In the genomic region with DNA sequence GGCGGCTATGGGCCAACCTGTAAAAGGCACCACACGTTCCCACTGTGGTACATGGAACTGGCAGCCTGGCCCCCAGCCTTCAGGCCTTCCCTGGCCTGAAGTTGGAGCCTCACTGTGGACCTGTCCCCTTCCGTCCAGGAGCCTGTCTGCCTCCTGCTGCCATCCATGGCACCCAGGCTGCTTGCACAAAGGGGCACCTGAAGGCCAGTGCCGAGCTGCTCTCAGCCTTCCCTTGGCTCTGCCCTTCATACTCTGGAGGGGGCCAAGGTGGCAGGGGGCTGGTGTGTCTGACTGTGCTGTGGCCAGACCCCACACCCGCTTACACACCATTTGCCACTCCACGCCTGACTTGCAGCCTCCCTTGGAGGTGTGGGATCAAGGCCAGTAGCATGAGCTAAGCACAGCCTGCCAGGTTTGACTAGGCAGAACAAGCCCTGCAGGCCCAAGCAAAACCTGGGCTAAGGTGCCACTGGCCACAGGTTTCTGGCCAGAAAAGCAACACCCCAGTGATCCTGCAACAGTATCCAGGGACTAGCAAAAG, we compare ENCODE assay signal across 33 cellular contexts. TPM values are rescaled to one million over a fixed set of nuclear protein-coding genes. Genes with fewer than 3 reads are reported as not detected.
"Had no signal": no experiment of that assay in that cellular context is flagged by ENCODE, and none has a peak within 500 bp of the region (broad histone marks: within the 10 kb centered on the region; RNA-seq: fewer than 3 reads in every experiment).

No MANE protein-coding gene starts in this region.

- H3K9me3 ChIP-seq: colonic mucosa, esophagus squamous epithelium, gastroesophageal sphincter had no signal

- H3K27ac ChIP-seq: brain microvascular endothelial cell, colonic mucosa, epithelial cell of prostate, esophagus squamous epithelium, gastroesophageal sphincter had no signal

- H3K36me3 Mint-ChIP-seq: activated naive CD4-positive, alpha-beta T cell treated with anti-CD3 and anti-CD28 coated beads, Interleukin-2, amount 10 ng/mL, durations not matched to agents 7 days and 5 days; activated naive CD4-positive, alpha-beta T cell treated with anti-CD3 and anti-CD28 coated beads, Interleukin-2, amount 50 U/mL, for 72 hours; activated naive CD8-positive, alpha-beta T cell treated with anti-CD3 and anti-CD28 coated beads, Interleukin-2, amount 10 ng/mL, durations not matched to agents 7 days and 5 days had no signal

- H3K4me3 Mint-ChIP-seq: activated CD4-positive, alpha-beta memory T cell treated with anti-CD3 and anti-CD28 coated beads, Interleukin-2, amount 10 ng/mL, durations not matched to agents 7 days and 5 days; activated CD4-positive, alpha-beta T cell treated with anti-CD3 and anti-CD28 coated beads for 36 hours; activated CD4-positive, alpha-beta T cell treated with anti-CD3 and anti-CD28 coated beads, Interleukin-2, amount 10 ng/mL, durations not matched to agents 24 days and 14 days; activated naive CD4-positive, alpha-beta T cell treated with anti-CD3 and anti-CD28 coated beads, Interleukin-2, amount 10 ng/mL, durations not matched to agents 7 days and 5 days; activated naive CD8-positive, alpha-beta T cell treated with anti-CD3 and anti-CD28 coated beads, Interleukin-2, amount 10 ng/mL, durations not matched to agents 7 days and 5 days; activated T-cell treated with anti-CD3 and anti-CD28 coated beads, Interleukin-2, amount 50 U/mL, for 24 hours; activated T-cell treated with anti-CD3 and anti-CD28 coated beads, Interleukin-2, amount 50 U/mL, for 72 hours had no signal

- DNase-seq: activated CD4-positive, alpha-beta memory T cell treated with anti-CD3 and anti-CD28 coated beads, Interleukin-2, amount 10 ng/mL, durations not matched to agents 7 days and 5 days; activated CD4-positive, alpha-beta T cell treated with anti-CD3 and anti-CD28 coated beads for 36 hours; activated CD4-positive, alpha-beta T cell treated with anti-CD3 and anti-CD28 coated beads, Interleukin-2, amount 10 ng/mL, durations not matched to agents 24 days and 14 days; activated CD4-positive, CD25-positive, alpha-beta regulatory T cell; activated CD4-positive, CD25-positive, alpha-beta regulatory T cell treated with anti-CD3 and anti-CD28 coated beads, Interleukin-2, amount 50 U/mL, for 72 hours; activated CD8-positive, alpha-beta memory T cell treated with anti-CD3 and anti-CD28 coated beads, Interleukin-2, amount 50 U/mL, for 48 hours; activated gamma-delta T cell; activated naive CD4-positive, alpha-beta T cell; activated naive CD4-positive, alpha-beta T cell treated with anti-CD3 and anti-CD28 coated beads, Interleukin-2, amount 10 ng/mL, durations not matched to agents 7 days and 5 days; activated naive CD8-positive, alpha-beta T cell treated with anti-CD3 and anti-CD28 coated beads, Interleukin-2, amount 10 ng/mL, durations not matched to agents 7 days and 5 days; activated T-cell treated with anti-CD3 and anti-CD28 coated beads for 4 hours; activated T-cell treated with anti-CD3 and anti-CD28 coated beads, Interleukin-2, amount 50 U/mL, for 24 hours; activated T-cell treated with anti-CD3 and anti-CD28 coated beads, Interleukin-2, amount 50 U/mL, for 72 hours; brain microvascular endothelial cell; caudate nucleus; colonic mucosa; effector CD8-positive, alpha-beta T cell; esophagus squamous epithelium; foreskin melanocyte; T-helper 2 cell had no signal

- FAIRE-seq: astrocyte, bronchial epithelial cell, endometrium, endothelial cell of umbilical vein had no signal

- H3K27me3 ChIP-seq: brain microvascular endothelial cell, colonic mucosa, esophagus squamous epithelium, gastroesophageal sphincter had no signal

- H3K36me3 ChIP-seq: brain microvascular endothelial cell, colonic mucosa, esophagus squamous epithelium, gastroesophageal sphincter had no signal

- H3K4me1 ChIP-seq: colonic mucosa, esophagus squamous epithelium, gastroesophageal sphincter had no signal

- H3K9me3 Mint-ChIP-seq: activated CD4-positive, alpha-beta memory T cell treated with anti-CD3 and anti-CD28 coated beads, Interleukin-2, amount 10 ng/mL, durations not matched to agents 7 days and 5 days; activated CD4-positive, alpha-beta T cell treated with anti-CD3 and anti-CD28 coated beads, Interleukin-2, amount 10 ng/mL, durations not matched to agents 24 days and 14 days; activated naive CD4-positive, alpha-beta T cell treated with anti-CD3 and anti-CD28 coated beads, Interleukin-2, amount 10 ng/mL, durations not matched to agents 7 days and 5 days; activated naive CD4-positive, alpha-beta T cell treated with anti-CD3 and anti-CD28 coated beads, Interleukin-2, amount 50 U/mL, for 72 hours; activated naive CD8-positive, alpha-beta T cell treated with anti-CD3 and anti-CD28 coated beads, Interleukin-2, amount 10 ng/mL, durations not matched to agents 7 days and 5 days; activated T-cell treated with anti-CD3 and anti-CD28 coated beads, Interleukin-2, amount 50 U/mL, for 24 hours; activated T-cell treated with anti-CD3 and anti-CD28 coated beads, Interleukin-2, amount 50 U/mL, for 72 hours had no signal

- H3K27me3 Mint-ChIP-seq: activated CD4-positive, alpha-beta memory T cell treated with anti-CD3 and anti-CD28 coated beads, Interleukin-2, amount 10 ng/mL, durations not matched to agents 7 days and 5 days; activated CD4-positive, alpha-beta T cell treated with anti-CD3 and anti-CD28 coated beads, Interleukin-2, amount 10 ng/mL, durations not matched to agents 24 days and 14 days; activated naive CD4-positive, alpha-beta T cell treated with anti-CD3 and anti-CD28 coated beads, Interleukin-2, amount 10 ng/mL, durations not matched to agents 7 days and 5 days; activated naive CD8-positive, alpha-beta T cell treated with anti-CD3 and anti-CD28 coated beads, Interleukin-2, amount 10 ng/mL, durations not matched to agents 7 days and 5 days had no signal

- H3K27ac Mint-ChIP-seq: activated CD4-positive, alpha-beta memory T cell treated with anti-CD3 and anti-CD28 coated beads, Interleukin-2, amount 10 ng/mL, durations not matched to agents 7 days and 5 days; activated CD4-positive, alpha-beta T cell treated with anti-CD3 and anti-CD28 coated beads for 36 hours; activated CD4-positive, alpha-beta T cell treated with anti-CD3 and anti-CD28 coated beads, Interleukin-2, amount 10 ng/mL, durations not matched to agents 24 days and 14 days; activated naive CD4-positive, alpha-beta T cell treated with anti-CD3 and anti-CD28 coated beads, Interleukin-2, amount 10 ng/mL, durations not matched to agents 7 days and 5 days; activated naive CD4-positive, alpha-beta T cell treated with anti-CD3 and anti-CD28 coated beads, Interleukin-2, amount 50 U/mL, for 72 hours; activated naive CD8-positive, alpha-beta T cell treated with anti-CD3 and anti-CD28 coated beads, Interleukin-2, amount 10 ng/mL, durations not matched to agents 7 days and 5 days; activated T-cell treated with anti-CD3 and anti-CD28 coated beads, Interleukin-2, amount 50 U/mL, for 24 hours; activated T-cell treated with anti-CD3 and anti-CD28 coated beads, Interleukin-2, amount 50 U/mL, for 72 hours had no signal

- ATAC-seq: activated CD4-positive, alpha-beta T cell treated with anti-CD3 and anti-CD28 coated beads for 36 hours; activated naive CD4-positive, alpha-beta T cell treated with anti-CD3 and anti-CD28 coated beads, Interleukin-2, amount 50 U/mL, for 72 hours; activated T-cell treated with anti-CD3 and anti-CD28 coated beads, Interleukin-2, amount 50 U/mL, for 72 hours; gastroesophageal sphincter had no signal

- H3K4me3 ChIP-seq: colonic mucosa, esophagus squamous epithelium, gastroesophageal sphincter had no signal

- H3K4me1 Mint-ChIP-seq: activated CD4-positive, alpha-beta memory T cell treated with anti-CD3 and anti-CD28 coated beads, Interleukin-2, amount 10 ng/mL, durations not matched to agents 7 days and 5 days; activated CD4-positive, alpha-beta T cell treated with anti-CD3 and anti-CD28 coated beads for 36 hours; activated CD4-positive, alpha-beta T cell treated with anti-CD3 and anti-CD28 coated beads, Interleukin-2, amount 10 ng/mL, durations not matched to agents 24 days and 14 days; activated naive CD4-positive, alpha-beta T cell treated with anti-CD3 and anti-CD28 coated beads, Interleukin-2, amount 10 ng/mL, durations not matched to agents 7 days and 5 days; activated naive CD8-positive, alpha-beta T cell treated with anti-CD3 and anti-CD28 coated beads, Interleukin-2, amount 10 ng/mL, durations not matched to agents 7 days and 5 days had no signal

RNA-seq across cellular contexts. Expression of gene GIMD1, which starts 17.3 kb away (rescaled TPM):
- total RNA-seq: activated CD4-positive, alpha-beta memory T cell treated with anti-CD3 and anti-CD28 coated beads, Interleukin-2, amount 10 ng/mL, durations not matched to agents 7 days and 5 days; activated CD4-positive, alpha-beta T cell treated with anti-CD3 and anti-CD28 coated beads for 36 hours; activated CD4-positive, alpha-beta T cell treated with anti-CD3 and anti-CD28 coated beads, Interleukin-2, amount 10 ng/mL, durations not matched to agents 24 days and 14 days; activated naive CD4-positive, alpha-beta T cell treated with anti-CD3 and anti-CD28 coated beads, Interleukin-2, amount 50 U/mL, for 72 hours; activated naive CD8-positive, alpha-beta T cell treated with anti-CD3 and anti-CD28 coated beads, Interleukin-2, amount 10 ng/mL, durations not matched to agents 7 days and 5 days; activated T-cell treated with anti-CD3 and anti-CD28 coated beads, Interleukin-2, amount 50 U/mL, for 72 hours; astrocyte; bronchial epithelial cell; colonic mucosa; dermis microvascular lymphatic vessel endothelial cell; endothelial cell of umbilical vein; esophagus squamous epithelium; fibroblast of lung; fibroblast of villous mesenchyme; gastroesophageal sphincter; glomerular endothelial cell; T-helper 1 cell treated with Interleukin-12 subunit alpha and Interleukin-12 subunit beta and Interleukin-4 antibody, amounts not matched to agents 30 ng/mL and 1 ng/mL, for 36 hours had no signal
- polyA plus RNA-seq: endothelial cell of umbilical vein, esophagus, fibroblast of lung had no signal
